8 cellular contexts compared by ENCODE assay signal in genomic region chr18:76803814-76804213, GRCh38. TPM values are rescaled to one million over a fixed set of nuclear protein-coding genes. Genes with fewer than 3 reads are reported as not detected.
DNase-seq lines count a peak whose midpoint lies in the region; ATAC-seq and TF ChIP-seq lines count a peak whose summit lies in the region.

No MANE protein-coding gene starts in this region.

- 2 to 3% methylated on average over 11 of the region's 11 CpGs for WGBS in lung, 2 donors

- peak; percentile 61 for ATAC-seq in GM18858 (IDR thresholded peaks at IDR 0.05; ENCODE audit: unreplicated experiment)
- peak; percentile 69 for ATAC-seq in HG03139 (IDR thresholded peaks at IDR 0.05; ENCODE audit: unreplicated experiment)
- ATAC-seq in lung (ENCODE audit: insufficient read depth, low FRiP score): peak; percentile 76

- TF ChIP-seq CTCF in AG09309 (IDR thresholded peaks at IDR 0.05; ENCODE audit: control insufficient read depth, insufficient read depth, low read depth, low read length, missing control alignments) (peak; percentile 89), lung (IDR thresholded peaks at IDR 0.05; ENCODE audit: control extremely low read depth, extremely low read depth) (peak; percentile 41)

- H3K4me1 ChIP-seq in lung (ENCODE audit: control insufficient read depth in 2 of 2, insufficient read depth in 2 of 2, low read length in 2 of 2): no peaks in the 10 kb centered on the region

- H3K27me3 ChIP-seq in lung (ENCODE audit: control insufficient read depth, insufficient read depth): peaks cover 3% of the 10 kb centered on the region

- H3K27ac ChIP-seq in lung (ENCODE audit: low read depth in 1 of 2, low read length in 1 of 2): no peak overlapping the region

- no peak overlapping the region for H3K4me3 ChIP-seq in AG09309 (ENCODE audit: control insufficient read depth, low read depth, low read length)
- H3K4me3 ChIP-seq in lung: no peak overlapping the region

- peaks cover 0 to 2% of the 10 kb centered on the region in 2 donors for H3K36me3 ChIP-seq in lung (ENCODE audit: control insufficient read depth in 2 of 2, insufficient read depth in 2 of 2, low read length in 2 of 2)

- no peaks in the 10 kb centered on the region for H3K9me3 ChIP-seq in lung (ENCODE audit: control insufficient read depth in 2 of 2, insufficient read depth in 1 of 2, low read length in 1 of 2)

- DNase-seq in AG09309 (ENCODE audit: low read depth) (no peak), NCI-H446 treated with DMSO at 0.1 percent for 48 hours (lab: John Stamatoyannopoulos, UW) (peak; percentile 31), cerebellum (ENCODE audit: low spot score) (peak; percentile 64), lung (ENCODE audit: low spot score) (peak; percentile 68)
- DNase-seq in activated CD4-positive, alpha-beta T cell treated with anti-CD3 and anti-CD28 coated beads for 1 hour: peak; percentile 50
- DNase-seq in stimulated activated CD8-positive, alpha-beta memory T cell treated with anti-CD3 and anti-CD28 coated beads, Interleukin-2, amount 100 ng/mL, for 1 hour (ENCODE audit: low read depth in 2 of 2): peak; percentile 21 to 51

RNA-seq across cellular contexts. Expression of gene ZNF236, which starts 18.5 kb away (rescaled TPM):
- 33.8 TPM for total RNA-seq in cerebellum
- total RNA-seq in lung: 10 to 100 TPM; 15.1 to 23.1 TPM
- 1 to 10 TPM; 2.4 to 2.5 TPM for polyA plus RNA-seq in lung
